19 cellular contexts compared by ENCODE assay signal in genomic region chr17:17798573-17799255, GRCh38. TPM values are rescaled to one million over a fixed set of nuclear protein-coding genes. Genes with fewer than 3 reads are reported as not detected.
DNase-seq lines count a peak whose midpoint lies in the region; ATAC-seq, FAIRE-seq and TF ChIP-seq lines count a peak whose summit lies in the region.
"Had no signal": no experiment of that assay in that cellular context is flagged by ENCODE, and none has a peak within 500 bp of the region (broad histone marks: within the 10 kb centered on the region; RNA-seq: fewer than 3 reads in every experiment).

No MANE protein-coding gene starts in this region.

- no peak for TF ChIP-seq POLR2A in HCT116 (IDR thresholded peaks at IDR 0.05; ENCODE audit: borderline replicate concordance, extremely low read depth, insufficient read depth, insufficient read length)

- H2BK15ac ChIP-seq in mesenchymal stem cell (ENCODE audit: low read depth, poor library complexity, severe bottlenecking), result no peak overlapping the region

- RAD21 ChIA-PET in HCT116 (lab: Charles Lee; ENCODE audit: low non-redundant PET in 1 of 2, low total read pairs in 2 of 2, uncharacterized antibody in 2 of 2, unreplicated experiment in 2 of 2), result interaction anchor here in 1 of 2 experiments (0.5 kb wide), 1 partner anchor 157 kb away, joined by 3 read pairs; no protein-coding TSS in a partner anchor

- H3K18ac ChIP-seq in mesenchymal stem cell (ENCODE audit: low read depth in 1 of 2, low read length in 2 of 2), result no peak overlapping the region

- H4K8ac ChIP-seq in mesenchymal stem cell (ENCODE audit: low read length), result no peak overlapping the region

- H3K4me3 Mint-ChIP-seq in stimulated activated naive CD8-positive, alpha-beta T cell treated with anti-CD3 and anti-CD28 coated beads, Interleukin-15, amount 100 ng/mL, for 72 hours, result no peak overlapping the region
- H3K4me3 Mint-ChIP-seq: CD14-positive monocyte; CD4-positive, alpha-beta memory T cell; GM23338 had no signal

- no peaks in the 10 kb centered on the region for H3K79me2 ChIP-seq in HCT116 (ENCODE audit: insufficient read depth, low read length)

- ATAC-seq in stimulated activated naive CD8-positive, alpha-beta T cell treated with anti-CD3 and anti-CD28 coated beads, Interleukin-15, amount 100 ng/mL, for 72 hours, result peak; percentile 5
- no peak for ATAC-seq in stimulated activated naive CD8-positive, alpha-beta T cell treated with anti-CD3 and anti-CD28 coated beads, Interleukin-15, Interleukin-2, amounts not matched to agents 100 U/mL and 50 U/mL, for 24 hours
- 0 out of 2 replicates have a peak, but pooled peaks have one; percentile 8 for ATAC-seq in HCT116
- no peak for ATAC-seq in GM18519 (IDR thresholded peaks at IDR 0.05; ENCODE audit: low FRiP score, unreplicated experiment)
- ATAC-seq: HepG2 had no signal

- no peak overlapping the region for H2BK120ac ChIP-seq in mesenchymal stem cell (ENCODE audit: low read depth, low read length)

- no peak overlapping the region for H3K27ac Mint-ChIP-seq in stimulated activated naive CD8-positive, alpha-beta T cell treated with anti-CD3 and anti-CD28 coated beads, Interleukin-15, amount 100 ng/mL, for 72 hours
- H3K27ac Mint-ChIP-seq: CD4-positive, alpha-beta memory T cell; GM23338 had no signal

- peaks cover 48% of the 10 kb centered on the region for H3K79me1 ChIP-seq in mesenchymal stem cell (replicated peaks; ENCODE audit: low read length, poor library complexity, severe bottlenecking)

- no peak overlapping the region for H3K14ac ChIP-seq in mesenchymal stem cell (ENCODE audit: low read length in 2 of 2)

- BruUV-seq in HCT116 (replicated peaks; lab: Mats Ljungman, UMichigan), result no TSS peak

- no peak overlapping the region for H3K4me3 ChIP-seq in HCT116 (replicated peaks in 1 of 2; ENCODE audit: low read depth in 1 of 2, low read length in 2 of 2)
- no peak overlapping the region for H3K4me3 ChIP-seq in mesenchymal stem cell (ENCODE audit: insufficient read depth in 1 of 2, low read depth in 1 of 2, low read length in 2 of 2)
- H3K4me3 ChIP-seq: GM23338 had no signal

- H3K4ac ChIP-seq in mesenchymal stem cell (ENCODE audit: low read depth in 1 of 2, low read length in 2 of 2), result no peak overlapping the region

- no peak overlapping the region for H2AK5ac ChIP-seq in mesenchymal stem cell (ENCODE audit: low read length, severe bottlenecking)

- no peaks in the 10 kb centered on the region for H3K9me2 ChIP-seq in HCT116 (ENCODE audit: insufficient read depth)

- no peaks in the 10 kb centered on the region for H3K9me3 Mint-ChIP-seq in stimulated activated naive CD8-positive, alpha-beta T cell treated with anti-CD3 and anti-CD28 coated beads, Interleukin-15, amount 100 ng/mL, for 72 hours
- H3K9me3 Mint-ChIP-seq: CD14-positive monocyte; CD4-positive, alpha-beta memory T cell; GM23338 had no signal

- 95% methylated on average over 16 of the region's 16 CpGs for WGBS in mesenchymal stem cell

- H3K4me2 ChIP-seq in HCT116 (ENCODE audit: low read length) (no peak overlapping the region), mesenchymal stem cell (ENCODE audit: low read length, poor library complexity, severe bottlenecking) (no peak overlapping the region)
- H3K4me2 ChIP-seq: GM23338 had no signal

- intact Hi-C loops in HCT116 (cut with micrococcal nuclease), result no loop called here

- POLR2A ChIA-PET in HCT116 (lab: Charles Lee), result no interaction called here

- H2AFZ ChIP-seq in HCT116 (ENCODE audit: low read depth, low read length, poor library complexity, severe bottlenecking) (no peak overlapping the region), mesenchymal stem cell (ENCODE audit: low read depth, low read length) (no peak overlapping the region)
- H2AFZ ChIP-seq: GM23338 had no signal

- DNase-seq in stimulated activated naive CD8-positive, alpha-beta T cell treated with anti-CD3 and anti-CD28 coated beads, Interleukin-15, amount 100 ng/mL, for 72 hours, result no peak
- no peak for DNase-seq in stimulated activated naive CD8-positive, alpha-beta T cell treated with anti-CD3 and anti-CD28 coated beads, Interleukin-15, Interleukin-2, amounts not matched to agents 100 U/mL and 50 U/mL, for 24 hours
- no peak for DNase-seq in HCT116 (ENCODE audit: low read depth, low spot score)
- no peak for DNase-seq in mesenchymal stem cell
- no peak for DNase-seq in dermis blood vessel endothelial cell
- DNase-seq in urothelium cell line (ENCODE audit: low spot score), result no peak
- DNase-seq: ACHN; BE2C; CD4-positive, alpha-beta memory T cell; DMS153; DMS79; GDM1 had no signal

- H3K36me3 ChIP-seq in HCT116 (ENCODE audit: control insufficient read depth in 1 of 2, insufficient read depth in 2 of 2, low read length in 2 of 2) (peaks cover 0 to 5% of the 10 kb centered on the region in 2 experiments; a peak in 2 of 4 replicates), mesenchymal stem cell (ENCODE audit: control insufficient read depth in 1 of 2, insufficient read depth in 2 of 2, low read depth in 1 of 2, low read length in 2 of 2) (peaks cover 54 to 93% of the 10 kb centered on the region in 2 experiments)

- no peak for TF ChIP-seq RAD21 in HCT116 (IDR thresholded peaks at IDR 0.05; ENCODE audit: low read depth)

- H4K91ac ChIP-seq in mesenchymal stem cell (ENCODE audit: low read length), result peak overlapping the region; percentile 40

- no peak overlapping the region for H2BK5ac ChIP-seq in mesenchymal stem cell (ENCODE audit: low read depth, low read length, poor library complexity, severe bottlenecking)

- no peaks in the 10 kb centered on the region for H3K27me3 Mint-ChIP-seq in stimulated activated naive CD8-positive, alpha-beta T cell treated with anti-CD3 and anti-CD28 coated beads, Interleukin-15, amount 100 ng/mL, for 72 hours
- H3K27me3 Mint-ChIP-seq: CD4-positive, alpha-beta memory T cell had no signal

- no peak for FAIRE-seq in urothelium cell line (lab: Jason Lieb, UNC)
- FAIRE-seq: GM12892, GM18507, H54, HepG2 had no signal

- no peaks in the 10 kb centered on the region for H3K9me3 ChIP-seq in HCT116 (ENCODE audit: control insufficient read depth in 1 of 2, insufficient read depth in 1 of 2, low read depth in 1 of 2, low read length in 2 of 2)
- H3K9me3 ChIP-seq in mesenchymal stem cell (ENCODE audit: control insufficient read depth, low read length), result no peaks in the 10 kb centered on the region
- H3K9me3 ChIP-seq: BE2C had no signal

- peaks cover 13% of the 10 kb centered on the region for H3K4me1 Mint-ChIP-seq in stimulated activated naive CD8-positive, alpha-beta T cell treated with anti-CD3 and anti-CD28 coated beads, Interleukin-15, amount 100 ng/mL, for 72 hours
- H3K4me1 Mint-ChIP-seq: CD14-positive monocyte had no signal

- H3K4me1 ChIP-seq in HCT116 (ENCODE audit: control insufficient read depth in 1 of 2, insufficient read depth in 2 of 2, low read length in 2 of 2), result no peaks in the 10 kb centered on the region
- H3K4me1 ChIP-seq in mesenchymal stem cell (ENCODE audit: control insufficient read depth, insufficient read depth, low read depth, low read length), result no peaks in the 10 kb centered on the region
- H3K4me1 ChIP-seq: BE2C had no signal

- no peak overlapping the region for H3K27ac ChIP-seq in HCT116 (ENCODE audit: low read depth, low read length)
- H3K27ac ChIP-seq in mesenchymal stem cell (ENCODE audit: low read length, poor library complexity, severe bottlenecking), result no peak overlapping the region

- H4K20me1 ChIP-seq in HCT116 (ENCODE audit: insufficient read depth), result no peaks in the 10 kb centered on the region

- no peak overlapping the region for H2BK12ac ChIP-seq in mesenchymal stem cell (ENCODE audit: low read length in 2 of 2)

- H3K27me3 ChIP-seq in HCT116 (ENCODE audit: insufficient read depth, low read length) (no peaks in the 10 kb centered on the region), mesenchymal stem cell (ENCODE audit: control insufficient read depth in 1 of 2, insufficient read depth in 1 of 2, low read length in 2 of 2) (no peaks in the 10 kb centered on the region)
- H3K27me3 ChIP-seq: BE2C had no signal

- no peak for TF ChIP-seq CTCF in HCT116 (IDR thresholded peaks at IDR 0.05 in 2 of 3, conservative IDR thresholded peaks at IDR 0.05 in 1 of 3; ENCODE audit: borderline replicate concordance in 1 of 3, insufficient read depth in 1 of 3, low read depth in 2 of 3, low read length in 2 of 3)

- H3K9ac ChIP-seq in HCT116 (ENCODE audit: low read length), result no peak overlapping the region
- no peak overlapping the region for H3K9ac ChIP-seq in mesenchymal stem cell (ENCODE audit: low read length)

- CTCF ChIA-PET in HCT116 (lab: Charles Lee), result no interaction called here

- no peak overlapping the region for H3K23ac ChIP-seq in mesenchymal stem cell (ENCODE audit: low read length in 2 of 2)

TF ChIP-seq in HCT116, 20 proteins besides CTCF, POLR2A, EP300 and RAD21 (continues in another document):
- TF ChIP-seq ZFX (IDR thresholded peaks at IDR 0.05) (no peak), EZH2phosphoT487 (IDR thresholded peaks at IDR 0.05; ENCODE audit: borderline replicate concordance) (no peak), ZBTB33 (IDR thresholded peaks at IDR 0.05; ENCODE audit: extremely low read depth, insufficient replicate concordance, low read length) (no peak), ELF1 (IDR thresholded peaks at IDR 0.05; ENCODE audit: borderline replicate concordance, low read depth) (no peak), JUND (IDR thresholded peaks at IDR 0.05) (no peak), TCF7L2 (IDR thresholded peaks at IDR 0.05; ENCODE audit: borderline replicate concordance, extremely low read depth, insufficient read depth, insufficient read length) (no peak), CEBPB (IDR thresholded peaks at IDR 0.05; ENCODE audit: low read depth) (no peak), SIN3A (IDR thresholded peaks at IDR 0.05; ENCODE audit: low read depth) (no peak), FOSL1 (IDR thresholded peaks at IDR 0.05; ENCODE audit: low read depth) (no peak), SRF (IDR thresholded peaks at IDR 0.05; ENCODE audit: low read depth) (no peak)

RNA-seq across cellular contexts. Expression of gene SREBF1, which starts 38.1 kb away (rescaled TPM):
- total RNA-seq in HCT116 (2021; ENCODE audit: unreplicated experiment) (298 TPM), dermis blood vessel endothelial cell (28.8 and 71.5 TPM in 2 replicates)
- polyA plus RNA-seq in HCT116 (2012), result 252 and 301 TPM in 2 replicates
- polyA plus RNA-seq in mesenchymal stem cell (2013, experiment 1 of 2), result 89.9 TPM
- 89.1 TPM for polyA plus RNA-seq in mesenchymal stem cell (2013, experiment 2 of 2)

Comparison
In these comparisons a context has a peak if more than half of its experiments do, and no peak if none do; other contexts are left out.
1. ATAC-seq: peak in stimulated activated naive CD8-positive, alpha-beta T cell treated with anti-CD3 and anti-CD28 coated beads, Interleukin-15, amount 100 ng/mL, for 72 hours (single experiment) and HCT116 (single experiment); none in stimulated activated naive CD8-positive, alpha-beta T cell treated with anti-CD3 and anti-CD28 coated beads, Interleukin-15, Interleukin-2, amounts not matched to agents 100 U/mL and 50 U/mL, for 24 hours (single experiment) and GM18519 (single experiment).